In the genomic region with DNA sequence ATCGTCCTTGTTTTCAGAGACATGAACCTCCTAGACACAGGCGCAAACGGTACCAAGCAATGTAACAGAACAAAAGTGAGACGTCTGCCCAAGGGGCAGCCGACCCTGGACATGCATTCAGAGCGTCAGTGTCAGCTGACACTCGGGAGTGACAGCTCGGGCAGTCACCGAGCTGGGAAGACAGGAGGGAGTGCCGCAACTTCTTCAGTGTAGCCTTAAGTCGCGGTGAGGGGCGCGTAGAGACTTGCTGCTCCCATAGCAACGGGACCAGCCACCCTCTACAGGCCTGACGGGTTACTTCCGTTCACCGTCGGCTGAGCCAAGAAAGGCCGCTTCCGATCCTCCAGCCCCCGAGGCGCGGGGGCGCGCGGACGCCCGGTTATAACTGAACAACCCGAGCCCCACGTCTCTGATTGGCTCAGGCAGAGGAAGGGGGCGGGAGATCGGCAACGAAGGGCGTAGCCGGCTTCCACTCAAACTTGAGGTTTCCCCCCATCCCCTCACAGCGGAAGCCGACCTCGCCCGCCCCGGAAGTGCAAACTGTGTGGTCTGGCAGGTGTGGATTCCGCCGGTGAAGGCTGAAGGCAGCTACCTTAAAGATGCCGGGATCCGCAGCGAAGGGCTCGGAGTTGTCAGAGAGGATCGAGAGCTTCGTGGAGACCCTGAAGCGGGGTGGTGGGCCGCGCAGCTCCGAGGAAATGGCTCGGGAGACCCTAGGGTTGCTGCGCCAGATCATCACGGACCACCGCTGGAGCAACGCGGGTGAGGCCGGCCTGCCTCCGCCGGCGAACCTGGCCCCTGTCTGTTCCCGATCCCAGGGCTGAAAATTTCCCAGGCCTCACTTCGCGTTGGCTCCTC, we compare ENCODE assay signal across 1 cellular context.
TF ChIP-seq lines count a peak whose summit lies in the region.

EIF2B2 (plus strand) TSS at position 530 of the 858 bp plus-strand sequence; CDS start at position 600, 70 bp downstream.

TF ChIP-seq in HepG2, 621 proteins besides CTCF, POLR2A, EP300 and RAD21 (continued from another document and continues in another):
- TF ChIP-seq STAT6 (CRISPR knock-in tag; IDR thresholded peaks at IDR 0.05; ENCODE audit: borderline replicate concordance) (no peak), ERF (CRISPR knock-in tag; IDR thresholded peaks at IDR 0.05) (peak; percentile 46; the same call in 1 of the 2 replicates), DPF2 (CRISPR knock-in tag; IDR thresholded peaks at IDR 0.05; ENCODE audit: borderline replicate concordance, low read depth) (no peak), SYNCRIP (IDR thresholded peaks at IDR 0.05; ENCODE audit: insufficient read depth, low read depth, low read length) (no peak), FLYWCH1 (CRISPR knock-in tag; IDR thresholded peaks at IDR 0.05) (no peak), BORCS8-MEF2B (CRISPR knock-in tag; IDR thresholded peaks at IDR 0.05) (peak; percentile 52; the same call in 1 of the 2 replicates), AGO1 (IDR thresholded peaks at IDR 0.05; ENCODE audit: low read depth, low read length, poor library complexity, severe bottlenecking) (no peak), ZFP36L1 (CRISPR knock-in tag; IDR thresholded peaks at IDR 0.05) (no peak), BRD4 (CRISPR knock-in tag; IDR thresholded peaks at IDR 0.05) (no peak), FOXC1 (CRISPR knock-in tag; IDR thresholded peaks at IDR 0.05; ENCODE audit: borderline replicate concordance) (no peak), POLR2AphosphoS5 (IDR thresholded peaks at IDR 0.05; ENCODE audit: low read depth, low read length) (peak; percentile 63), ZNF629 (CRISPR knock-in tag; conservative IDR thresholded peaks at IDR 0.05) (no peak), SUZ12 (IDR thresholded peaks at IDR 0.05; ENCODE audit: low read depth, low read length) (no peak), ATAD3A (CRISPR knock-in tag; IDR thresholded peaks at IDR 0.05) (no peak), TFDP1 (CRISPR knock-in tag; IDR thresholded peaks at IDR 0.05; ENCODE audit: borderline replicate concordance) (peak; percentile 25; the same call in 1 of the 2 replicates), PATZ1 (CRISPR knock-in tag; IDR thresholded peaks at IDR 0.05) (peak; percentile 95), ZNF530 (CRISPR knock-in tag; IDR thresholded peaks at IDR 0.05; ENCODE audit: low read depth) (0 out of 2 replicates have a peak, but pooled peaks have one; percentile 65), MAFF (IDR thresholded peaks at IDR 0.05; ENCODE audit: low read depth, low read length) (no peak), SMAD3 (CRISPR knock-in tag; IDR thresholded peaks at IDR 0.05) (peak; percentile 9; the same call in 1 of the 2 replicates), ZNF331 (CRISPR knock-in tag; IDR thresholded peaks at IDR 0.05) (peak; percentile 3; the same call in 1 of the 2 replicates), ZNF75D (CRISPR knock-in tag; IDR thresholded peaks at IDR 0.05; ENCODE audit: borderline replicate concordance) (no peak), ZNF354B (CRISPR knock-in tag; IDR thresholded peaks at IDR 0.05) (no peak), HMGA1 (CRISPR knock-in tag; conservative IDR thresholded peaks at IDR 0.05) (no peak), ZNF280B (CRISPR knock-in tag; IDR thresholded peaks at IDR 0.05; ENCODE audit: borderline replicate concordance) (0 out of 2 replicates have a peak, but pooled peaks have one; percentile 50), GFI1 (CRISPR knock-in tag; IDR thresholded peaks at IDR 0.05; ENCODE audit: borderline replicate concordance) (0 out of 2 replicates have a peak, but pooled peaks have one; percentile 29), ZNF180 (CRISPR knock-in tag; IDR thresholded peaks at IDR 0.05; ENCODE audit: borderline replicate concordance, low read depth) (no peak), ZNF788 (CRISPR knock-in tag; IDR thresholded peaks at IDR 0.05; ENCODE audit: borderline replicate concordance) (no peak), NAIF1 (CRISPR knock-in tag; IDR thresholded peaks at IDR 0.05; ENCODE audit: borderline replicate concordance) (no peak), BATF2 (CRISPR knock-in tag; IDR thresholded peaks at IDR 0.05) (no peak), HNRNPK (IDR thresholded peaks at IDR 0.05; ENCODE audit: low read depth, low read length, poor library complexity, severe bottlenecking) (no peak), TCF7 (IDR thresholded peaks at IDR 0.05; ENCODE audit: low read depth) (no peak), ZNF883 (CRISPR knock-in tag; IDR thresholded peaks at IDR 0.05; ENCODE audit: not compliant biosample characterization) (no peak), SNRNP70 (IDR thresholded peaks at IDR 0.05; ENCODE audit: low read depth, low read length) (no peak)
- TF ChIP-seq, protein P1, sequence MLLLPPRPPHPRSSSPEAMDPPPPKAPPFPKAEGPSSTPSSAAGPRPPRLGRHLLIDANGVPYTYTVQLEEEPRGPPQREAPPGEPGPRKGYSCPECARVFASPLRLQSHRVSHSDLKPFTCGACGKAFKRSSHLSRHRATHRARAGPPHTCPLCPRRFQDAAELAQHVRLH (CRISPR knock-in tag; IDR thresholded peaks at IDR 0.05; ENCODE audit: borderline replicate concordance, low read depth) = peak; percentile 56; the same call in 1 of the 2 replicates
- TF ChIP-seq, protein P2, sequence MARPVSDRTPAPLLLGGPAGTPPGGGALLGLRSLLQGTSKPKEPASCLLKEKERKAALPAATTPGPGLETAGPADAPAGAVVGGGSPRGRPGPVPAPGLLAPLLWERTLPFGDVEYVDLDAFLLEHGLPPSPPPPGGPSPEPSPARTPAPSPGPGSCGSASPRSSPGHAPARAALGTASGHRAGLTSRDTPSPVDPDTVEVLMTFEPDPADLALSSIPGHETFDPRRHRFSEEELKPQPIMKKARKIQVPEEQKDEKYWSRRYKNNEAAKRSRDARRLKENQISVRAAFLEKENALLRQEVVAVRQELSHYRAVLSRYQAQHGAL (CRISPR knock-in tag; IDR thresholded peaks at IDR 0.05; ENCODE audit: not compliant biosample characterization) = no peak
- TF ChIP-seq, protein P3, sequence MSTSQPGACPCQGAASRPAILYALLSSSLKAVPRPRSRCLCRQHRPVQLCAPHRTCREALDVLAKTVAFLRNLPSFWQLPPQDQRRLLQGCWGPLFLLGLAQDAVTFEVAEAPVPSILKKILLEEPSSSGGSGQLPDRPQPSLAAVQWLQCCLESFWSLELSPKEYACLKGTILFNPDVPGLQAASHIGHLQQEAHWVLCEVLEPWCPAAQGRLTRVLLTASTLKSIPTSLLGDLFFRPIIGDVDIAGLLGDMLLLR (CRISPR knock-in tag; IDR thresholded peaks at IDR 0.05) = 0 out of 2 replicates have a peak, but pooled peaks have one; percentile 24
- TF ChIP-seq, protein P4, sequence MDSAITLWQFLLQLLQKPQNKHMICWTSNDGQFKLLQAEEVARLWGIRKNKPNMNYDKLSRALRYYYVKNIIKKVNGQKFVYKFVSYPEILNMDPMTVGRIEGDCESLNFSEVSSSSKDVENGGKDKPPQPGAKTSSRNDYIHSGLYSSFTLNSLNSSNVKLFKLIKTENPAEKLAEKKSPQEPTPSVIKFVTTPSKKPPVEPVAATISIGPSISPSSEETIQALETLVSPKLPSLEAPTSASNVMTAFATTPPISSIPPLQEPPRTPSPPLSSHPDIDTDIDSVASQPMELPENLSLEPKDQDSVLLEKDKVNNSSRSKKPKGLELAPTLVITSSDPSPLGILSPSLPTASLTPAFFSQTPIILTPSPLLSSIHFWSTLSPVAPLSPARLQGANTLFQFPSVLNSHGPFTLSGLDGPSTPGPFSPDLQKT (CRISPR knock-in tag; IDR thresholded peaks at IDR 0.05; ENCODE audit: borderline replicate concordance) = peak; percentile 85; the same call in 1 of the 2 replicates
- TF ChIP-seq, protein P5, sequence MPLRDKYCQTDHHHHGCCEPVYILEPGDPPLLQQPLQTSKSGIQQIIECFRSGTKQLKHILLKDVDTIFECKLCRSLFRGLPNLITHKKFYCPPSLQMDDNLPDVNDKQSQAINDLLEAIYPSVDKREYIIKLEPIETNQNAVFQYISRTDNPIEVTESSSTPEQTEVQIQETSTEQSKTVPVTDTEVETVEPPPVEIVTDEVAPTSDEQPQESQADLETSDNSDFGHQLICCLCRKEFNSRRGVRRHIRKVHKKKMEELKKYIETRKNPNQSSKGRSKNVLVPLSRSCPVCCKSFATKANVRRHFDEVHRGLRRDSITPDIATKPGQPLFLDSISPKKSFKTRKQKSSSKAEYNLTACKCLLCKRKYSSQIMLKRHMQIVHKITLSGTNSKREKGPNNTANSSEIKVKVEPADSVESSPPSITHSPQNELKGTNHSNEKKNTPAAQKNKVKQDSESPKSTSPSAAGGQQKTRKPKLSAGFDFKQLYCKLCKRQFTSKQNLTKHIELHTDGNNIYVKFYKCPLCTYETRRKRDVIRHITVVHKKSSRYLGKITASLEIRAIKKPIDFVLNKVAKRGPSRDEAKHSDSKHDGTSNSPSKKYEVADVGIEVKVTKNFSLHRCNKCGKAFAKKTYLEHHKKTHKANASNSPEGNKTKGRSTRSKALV (CRISPR knock-in tag; IDR thresholded peaks at IDR 0.05) = peak; percentile 69
- TF ChIP-seq, protein P6, sequence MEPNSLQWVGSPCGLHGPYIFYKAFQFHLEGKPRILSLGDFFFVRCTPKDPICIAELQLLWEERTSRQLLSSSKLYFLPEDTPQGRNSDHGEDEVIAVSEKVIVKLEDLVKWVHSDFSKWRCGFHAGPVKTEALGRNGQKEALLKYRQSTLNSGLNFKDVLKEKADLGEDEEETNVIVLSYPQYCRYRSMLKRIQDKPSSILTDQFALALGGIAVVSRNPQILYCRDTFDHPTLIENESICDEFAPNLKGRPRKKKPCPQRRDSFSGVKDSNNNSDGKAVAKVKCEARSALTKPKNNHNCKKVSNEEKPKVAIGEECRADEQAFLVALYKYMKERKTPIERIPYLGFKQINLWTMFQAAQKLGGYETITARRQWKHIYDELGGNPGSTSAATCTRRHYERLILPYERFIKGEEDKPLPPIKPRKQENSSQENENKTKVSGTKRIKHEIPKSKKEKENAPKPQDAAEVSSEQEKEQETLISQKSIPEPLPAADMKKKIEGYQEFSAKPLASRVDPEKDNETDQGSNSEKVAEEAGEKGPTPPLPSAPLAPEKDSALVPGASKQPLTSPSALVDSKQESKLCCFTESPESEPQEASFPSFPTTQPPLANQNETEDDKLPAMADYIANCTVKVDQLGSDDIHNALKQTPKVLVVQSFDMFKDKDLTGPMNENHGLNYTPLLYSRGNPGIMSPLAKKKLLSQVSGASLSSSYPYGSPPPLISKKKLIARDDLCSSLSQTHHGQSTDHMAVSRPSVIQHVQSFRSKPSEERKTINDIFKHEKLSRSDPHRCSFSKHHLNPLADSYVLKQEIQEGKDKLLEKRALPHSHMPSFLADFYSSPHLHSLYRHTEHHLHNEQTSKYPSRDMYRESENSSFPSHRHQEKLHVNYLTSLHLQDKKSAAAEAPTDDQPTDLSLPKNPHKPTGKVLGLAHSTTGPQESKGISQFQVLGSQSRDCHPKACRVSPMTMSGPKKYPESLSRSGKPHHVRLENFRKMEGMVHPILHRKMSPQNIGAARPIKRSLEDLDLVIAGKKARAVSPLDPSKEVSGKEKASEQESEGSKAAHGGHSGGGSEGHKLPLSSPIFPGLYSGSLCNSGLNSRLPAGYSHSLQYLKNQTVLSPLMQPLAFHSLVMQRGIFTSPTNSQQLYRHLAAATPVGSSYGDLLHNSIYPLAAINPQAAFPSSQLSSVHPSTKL (CRISPR knock-in tag; IDR thresholded peaks at IDR 0.05) = no peak; the same call in 1 of the 2 replicates
